In the genomic region with DNA sequence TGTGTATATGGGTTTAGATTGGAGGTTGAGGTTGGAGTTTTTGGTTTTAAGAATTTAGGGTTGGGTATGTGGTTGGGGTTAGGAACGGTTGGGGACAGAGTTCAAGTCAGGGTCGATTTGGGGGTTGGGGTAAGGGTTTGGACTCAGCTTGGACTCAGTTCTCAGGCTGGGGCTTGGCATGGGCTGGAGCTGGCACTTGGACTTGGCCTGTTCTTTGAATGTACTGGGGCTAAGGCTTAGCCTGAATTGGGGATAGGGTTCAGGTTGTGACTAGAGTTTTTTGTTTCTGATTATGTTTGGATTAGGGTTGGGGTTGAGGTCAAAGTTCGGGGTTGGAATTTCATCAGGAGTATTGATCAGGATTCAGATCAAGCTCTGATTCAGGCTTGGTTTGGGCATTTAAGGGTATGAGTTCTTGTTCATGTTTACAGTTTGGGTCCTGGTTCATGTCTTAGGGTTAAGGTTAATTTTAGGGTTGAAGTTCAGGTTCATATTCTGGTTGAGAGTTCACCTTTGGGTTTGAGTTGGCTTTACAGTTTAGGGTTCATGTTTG, we compare ENCODE assay signal across 5 cellular contexts.
"Had no signal": no experiment of that assay in that cellular context is flagged by ENCODE, and none has a peak within 500 bp of the region (broad histone marks: within the 10 kb centered on the region; RNA-seq: fewer than 3 reads in every experiment).

No MANE protein-coding gene starts in this region.

- H3K4me2 ChIP-seq: GM23338 had no signal

- FAIRE-seq: H54, HTR-8/SVneo had no signal

- ATAC-seq: GM23338 had no signal

- H3K4me3 ChIP-seq: GM23338 had no signal

- DNase-seq: H9, HCEC 1CT had no signal

- H2AFZ ChIP-seq: GM23338 had no signal
